In the genomic region with DNA sequence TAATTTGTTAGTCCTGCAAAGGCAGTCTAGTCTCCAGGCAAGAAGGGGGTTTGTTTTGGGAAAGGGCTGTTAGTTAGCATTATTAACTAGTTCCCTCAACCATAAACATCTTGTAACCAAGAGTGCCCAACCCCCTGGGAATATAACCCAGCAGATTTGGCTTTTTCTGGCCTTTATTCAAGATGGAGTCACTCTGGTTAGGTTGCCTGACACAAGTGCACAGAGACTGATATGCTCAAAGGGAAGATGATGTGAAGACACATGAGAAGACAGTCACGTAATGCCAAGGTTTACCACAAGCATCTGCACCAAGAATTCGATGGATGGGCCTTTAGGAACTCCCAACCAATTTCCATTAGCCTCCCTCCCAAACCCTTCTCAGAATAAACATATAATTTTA, we compare ENCODE assay signal across 21 cellular contexts.
"Had no signal": no experiment of that assay in that cellular context is flagged by ENCODE, and none has a peak within 500 bp of the region (broad histone marks: within the 10 kb centered on the region; RNA-seq: fewer than 3 reads in every experiment).

No MANE protein-coding gene starts in this region.

- H3K4me1 ChIP-seq: SJCRH30 had no signal

- H3K27me3 ChIP-seq: Peyer's patch, SJCRH30 had no signal

- ATAC-seq: Right ventricle myocardium inferior, SK-N-SH treated with all-trans-retinoic acid at 6 μM for 48 hours had no signal

- H3K4me3 ChIP-seq: MG63, Peyer's patch, SJCRH30 had no signal

- H3K27ac ChIP-seq: Peyer's patch, SJCRH30 had no signal

- H3K9me3 ChIP-seq: MG63, Peyer's patch, SJCRH30 had no signal

- DNase-seq: Karpas-422, KG1, NCI-H1092, NCI-H1105 treated with DMSO at 0.1 percent for 48 hours, NCI-H1417 treated with DMSO at 0.1 percent for 48 hours, NCI-H146, NCI-H1694 treated with DMSO at 0.1 percent for 48 hours, NCI-H1930, NCI-H2081, NCI-H2107, NCI-H2171, NCI-H226, NCI-H524 treated with DMSO at 0.1 percent for 48 hours, NCI-H69, NCI-H774, Peyer's patch, SHP77 treated with DMSO at 0.1 percent for 48 hours, SJCRH30 had no signal

- H3K36me3 ChIP-seq: MG63, Peyer's patch, SJCRH30 had no signal
